ENCODE assay signal across 8 cellular contexts in genomic region chr10:59709472-59710125, GRCh38. TPM values are rescaled to one million over a fixed set of nuclear protein-coding genes. Genes with fewer than 3 reads are reported as not detected.
DNase-seq lines count a peak whose midpoint lies in the region; ATAC-seq and TF ChIP-seq lines count a peak whose summit lies in the region.

Gene SLC16A9 (minus strand): TSS chr10:59709850. CDS start chr10:59684291, 25,559 bp downstream.

- CTCF ChIA-PET in HEK293 (lab: Yijun Ruan, JAX) = interaction anchor here (0.6 to 1.1 kb wide), 4 partner anchors 8 to 359 kb away, joined by 3 to 4 read pairs (median 3); no protein-coding TSS in a partner anchor
- CTCF ChIA-PET in activated B cell treated with CpG ODN at 0.5 μM for 24 hours (lab: Charles Lee) = no interaction called here

- peaks cover 6% of the 10 kb centered on the region for H3K4me1 Mint-ChIP-seq in activated B cell treated with CpG ODN at 0.5 μM for 24 hours

- H3K4me3 ChIP-seq in HEK293 (ENCODE audit: low read depth, low read length) (peak within 1 kb of the TSS; percentile 52), MG63 (peak within 1 kb of the TSS; percentile 58), esophagus (ENCODE audit: low read depth in 1 of 2, low read length in 2 of 2) (peak within 1 kb of the TSS; percentile 63 to 65), mucosa of stomach (ENCODE audit: low read length) (peak within 1 kb of the TSS; percentile 54)

- intact Hi-C loops in activated B cell treated with CpG ODN at 0.5 μM for 24 hours (cut with micrococcal nuclease) = loop anchor here (5.0 to 10.0 kb wide), 2 partner anchors 98 to 195 kb away; partner anchors contain the start of gene CCDC6

- TF ChIP-seq CTCF in HEK293 (tag by site-specific recombination; IDR thresholded peaks at IDR 0.05) (peak; percentile 92), activated B cell treated with CpG ODN at 0.5 μM for 24 hours (IDR thresholded peaks at IDR 0.05) (no peak)

- peak within 1 kb of the TSS; percentile 73; the same call in 1 of the 2 replicates for H3K27ac ChIP-seq in HEK293 (ENCODE audit: extremely low read depth, low read depth, low read length)
- H3K27ac ChIP-seq in esophagus (ENCODE audit: low read depth in 2 of 2, low read length in 1 of 2) = peak within 1 kb of the TSS in 1 of 2 donors; percentile 27

- H3K36me3 Mint-ChIP-seq in activated B cell treated with CpG ODN at 0.5 μM for 24 hours (ENCODE audit: low read depth) = no peaks in the 10 kb centered on the region

- H3K27me3 ChIP-seq in MG63 (peaks cover 3% of the 10 kb centered on the region), esophagus (ENCODE audit: control insufficient read depth in 1 of 2, insufficient read depth in 2 of 2, low read length in 2 of 2) (peaks cover 0 to 6% of the 10 kb centered on the region in 2 donors), mucosa of stomach (ENCODE audit: control insufficient read depth, insufficient read depth, low read length) (peaks cover 21% of the 10 kb centered on the region)

- peak within 1 kb of the TSS; percentile 82 for H3K4me3 Mint-ChIP-seq in activated B cell treated with CpG ODN at 0.5 μM for 24 hours

- H3K4me1 ChIP-seq in HEK293 (ENCODE audit: control insufficient read depth, insufficient read depth, low read length) (no peaks in the 10 kb centered on the region), esophagus (ENCODE audit: control insufficient read depth in 2 of 2, insufficient read depth in 2 of 2, low read length in 1 of 2) (peaks cover 5% of the 10 kb centered on the region in 2 donors), mucosa of stomach (ENCODE audit: control insufficient read depth, insufficient read depth, low read length) (peaks cover 15% of the 10 kb centered on the region)

- H3K27me3 Mint-ChIP-seq in activated B cell treated with CpG ODN at 0.5 μM for 24 hours = peaks cover 25% of the 10 kb centered on the region

- ATAC-seq in activated B cell treated with CpG ODN at 0.5 μM for 24 hours (ENCODE audit: low read depth) = peak; percentile 85

- H3K36me3 ChIP-seq in HEK293 (ENCODE audit: control insufficient read depth in 2 of 2, insufficient read depth in 1 of 2, low read length in 2 of 2) (no peaks in the 10 kb centered on the region), MG63 (no peaks in the 10 kb centered on the region), esophagus (ENCODE audit: control insufficient read depth in 2 of 2, insufficient read depth in 2 of 2, low read length in 1 of 2) (no peaks in the 10 kb centered on the region), mucosa of stomach (ENCODE audit: control insufficient read depth, insufficient read depth, low read length) (no peaks in the 10 kb centered on the region)

- peak; percentile 64 for DNase-seq in activated effector memory CD4-positive, alpha-beta T cell treated with anti-CD3 and anti-CD28 coated beads, Interleukin-2, amount 50 U/mL, for 16 hours
- no peak for DNase-seq in activated effector memory CD4-positive, alpha-beta T cell treated with Interleukin-2 at 50 U/mL for 16 hours
- DNase-seq in MG63 = peak; percentile 64
- peak; percentile 33 for DNase-seq in activated B cell treated with CpG ODN at 0.5 μM for 24 hours
- peak; percentile 34 for DNase-seq in superior temporal gyrus (ENCODE audit: extremely low spot score)

- no peaks in the 10 kb centered on the region for H3K9me3 ChIP-seq in HEK293 (ENCODE audit: control insufficient read depth, insufficient read depth, low read depth, low read length)
- H3K9me3 ChIP-seq in MG63 = no peaks in the 10 kb centered on the region
- H3K9me3 ChIP-seq in esophagus (ENCODE audit: control insufficient read depth in 2 of 2, insufficient read depth in 1 of 2, low read depth in 1 of 2, low read length in 1 of 2) = no peaks in the 10 kb centered on the region
- no peaks in the 10 kb centered on the region for H3K9me3 ChIP-seq in mucosa of stomach (ENCODE audit: control insufficient read depth, low read length)

- H3K9ac ChIP-seq in mucosa of stomach (ENCODE audit: low read length) = peak within 1 kb of the TSS; percentile 68

- POLR2A ChIA-PET in HEK293 (lab: Yijun Ruan, JAX) (interaction anchor here (1.2 to 1.9 kb wide), 2 partner anchors 9 to 199 kb away, joined by 4 to 7 read pairs; no protein-coding TSS in a partner anchor), activated B cell treated with CpG ODN at 0.5 μM for 24 hours (lab: Charles Lee) (interaction anchor here (0.6 to 1.0 kb wide), 4 partner anchors 8 to 156 kb away, joined by 3 to 13 read pairs (median 4); no protein-coding TSS in a partner anchor)

- WGBS in esophagus, 2 donors = 1% methylated on average over 58 to 66 of the region's 66 CpGs

- H3K27ac Mint-ChIP-seq in activated B cell treated with CpG ODN at 0.5 μM for 24 hours = no peak within 1 kb of the TSS

- no peaks in the 10 kb centered on the region for H3K9me3 Mint-ChIP-seq in activated B cell treated with CpG ODN at 0.5 μM for 24 hours

TF ChIP-seq in HEK293, 187 proteins besides CTCF, POLR2A, EP300 and RAD21 (continues in another document):
- peak; percentile 57; the same call in 1 of the 2 replicates for TF ChIP-seq IKZF3 (tag by site-specific recombination; IDR thresholded peaks at IDR 0.05)
- peak; percentile 42 for TF ChIP-seq ZNF600 (tag by site-specific recombination; IDR thresholded peaks at IDR 0.05)
- no peak; the same call in 1 of the 2 replicates for TF ChIP-seq FEZF1 (tag by site-specific recombination; IDR thresholded peaks at IDR 0.05)
- peak; percentile 74 for TF ChIP-seq ZBTB6 (tag by site-specific recombination; IDR thresholded peaks at IDR 0.05)
- peak; percentile 58 for TF ChIP-seq PATZ1 (tag by site-specific recombination; IDR thresholded peaks at IDR 0.05)
- TF ChIP-seq ZNF18 (tag by site-specific recombination; IDR thresholded peaks at IDR 0.05) = no peak
- no peak for TF ChIP-seq TRIM28 (IDR thresholded peaks at IDR 0.05; ENCODE audit: borderline replicate concordance, low read length)
- peak; percentile 50; the same call in 1 of the 2 replicates for TF ChIP-seq ZNF398 (tag by site-specific recombination; IDR thresholded peaks at IDR 0.05)

RNA-seq across cellular contexts. Expression of gene SLC16A9, which starts in this region (rescaled TPM):
- total RNA-seq in MG63 (2014; rRNA removed; shearing (Covaris generic); ENCODE audit: low replicate concordance) = 1.4 and 4.0 TPM in 2 replicates
- total RNA-seq in activated B cell treated with CpG ODN at 0.5 μM for 24 hours = 0.81 and 1.2 TPM in 2 replicates
- polyA plus RNA-seq in esophagus = 1 to 10 TPM; 4.9 to 6.8 TPM
